ENCODE assay signal across 8 cellular contexts in the genomic region with DNA sequence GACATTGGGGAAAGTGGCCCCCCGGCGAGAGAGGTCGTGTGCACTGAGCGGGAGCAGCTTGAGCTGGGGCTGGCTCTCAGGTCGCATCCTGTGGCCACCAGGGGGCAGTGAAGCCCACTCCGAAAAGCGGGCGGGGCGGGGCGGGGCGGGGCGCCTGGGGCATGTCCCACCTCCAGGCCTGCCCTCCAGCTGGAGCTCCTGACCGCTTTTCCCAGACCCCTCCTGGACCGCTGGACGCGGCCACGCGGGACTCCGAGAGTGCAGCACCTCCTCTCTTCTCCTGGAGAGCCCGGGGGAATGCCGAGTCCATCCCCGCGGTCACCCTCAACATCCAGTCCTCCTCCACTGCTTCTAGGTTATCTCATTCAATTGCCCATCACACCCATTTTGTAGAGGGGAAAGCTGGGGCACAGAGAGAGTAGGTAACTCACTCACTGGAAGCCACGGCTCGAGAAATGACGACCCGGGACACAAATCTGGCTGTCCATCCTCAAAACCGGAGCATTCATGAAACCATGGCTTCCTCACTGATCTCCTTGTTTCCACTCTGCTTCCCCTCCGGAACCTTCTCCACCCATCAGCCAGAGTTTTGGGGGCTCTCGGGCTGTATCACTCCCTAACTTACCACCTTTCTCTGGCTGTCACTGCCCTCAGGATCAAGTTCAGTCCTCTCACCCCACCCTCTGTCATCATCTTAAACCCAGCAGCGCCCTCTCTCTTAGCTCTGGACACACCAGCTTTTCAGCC. TPM values are rescaled to one million over a fixed set of nuclear protein-coding genes. Genes with fewer than 3 reads are reported as not detected.
A peak's percentile ranks its signal among the peaks of the same experiment; 100 is the strongest.
DNase-seq lines count a peak whose midpoint lies in the region; ATAC-seq and TF ChIP-seq lines count a peak whose summit lies in the region.

No MANE protein-coding gene starts in this region.

- peak; percentile 83 for ATAC-seq in GM18511 (IDR thresholded peaks at IDR 0.05; ENCODE audit: unreplicated experiment)
- ATAC-seq in HG03196 (IDR thresholded peaks at IDR 0.05; ENCODE audit: unreplicated experiment), result peak; percentile 70
- ATAC-seq in lung (ENCODE audit: insufficient read depth, low FRiP score), result peak; percentile 69

- H3K4me3 ChIP-seq in ectodermal cell (ENCODE audit: insufficient read depth, low read depth, low read length) (no peak overlapping the region), lung (no peak overlapping the region)

- H3K9me3 Mint-ChIP-seq in activated CD4-positive, alpha-beta memory T cell treated with anti-CD3 and anti-CD28 coated beads, Interleukin-2, amount 10 ng/mL, durations not matched to agents 7 days and 5 days, result no peaks in the 10 kb centered on the region

- no peaks in the 10 kb centered on the region for H3K9me3 ChIP-seq in ectodermal cell (ENCODE audit: control insufficient read depth, low read length)
- no peaks in the 10 kb centered on the region for H3K9me3 ChIP-seq in lung (ENCODE audit: control insufficient read depth in 2 of 2, insufficient read depth in 1 of 2, low read length in 1 of 2)

- H3K36me3 ChIP-seq in ectodermal cell (ENCODE audit: control insufficient read depth, insufficient read depth, low read length) (peaks cover 5% of the 10 kb centered on the region), lung (ENCODE audit: control insufficient read depth in 2 of 2, insufficient read depth in 2 of 2, low read length in 2 of 2) (peaks cover 0 to 13% of the 10 kb centered on the region in 2 donors)

- peak; percentile 71 for DNase-seq in 8988T
- DNase-seq in NCI-H69 (lab: John Stamatoyannopoulos, UW), result peak; percentile 87
- DNase-seq in activated CD4-positive, alpha-beta memory T cell treated with anti-CD3 and anti-CD28 coated beads, Interleukin-2, amount 10 ng/mL, durations not matched to agents 7 days and 5 days, result peak; percentile 81
- peak; percentile 79 for DNase-seq in lung (ENCODE audit: low spot score)
- peak; percentile 53 to 71 (median 58) for DNase-seq in stimulated activated CD4-positive, alpha-beta T cell treated with anti-CD3 and anti-CD28 coated beads, TNF-alpha, amount 100 ng/mL, for 24 hours (ENCODE audit: low read depth in 3 of 3)

- peak overlapping the region; percentile 69 for H3K4me3 Mint-ChIP-seq in activated CD4-positive, alpha-beta memory T cell treated with anti-CD3 and anti-CD28 coated beads, Interleukin-2, amount 10 ng/mL, durations not matched to agents 7 days and 5 days

- CTCF ChIA-PET in activated CD4-positive, alpha-beta memory T cell treated with anti-CD3 and anti-CD28 coated beads, Interleukin-2, amount 10 ng/mL, durations not matched to agents 7 days and 5 days (lab: Charles Lee), result interaction anchor here (0.8 to 10.5 kb wide), 28 partner anchors 8 to 185 kb away, joined by 3 to 609 read pairs (median 8); a partner anchor contains a TSS

- H3K27me3 Mint-ChIP-seq in activated CD4-positive, alpha-beta memory T cell treated with anti-CD3 and anti-CD28 coated beads, Interleukin-2, amount 10 ng/mL, durations not matched to agents 7 days and 5 days, result no peaks in the 10 kb centered on the region

- POLR2A ChIA-PET in activated CD4-positive, alpha-beta memory T cell treated with anti-CD3 and anti-CD28 coated beads, Interleukin-2, amount 10 ng/mL, durations not matched to agents 7 days and 5 days (lab: Charles Lee), result interaction anchor here (0.7 to 7.1 kb wide), 16 partner anchors 12 to 152 kb away, joined by 3 to 213 read pairs (median 6); a partner anchor contains a TSS

- 12% methylated on average over 31 of the region's 31 CpGs for WGBS in ectodermal cell, 2 experiments
- WGBS in lung, 2 donors, result 7% methylated on average over 25 to 31 of the region's 31 CpGs

- peak; percentile 58 for TF ChIP-seq CTCF in lung (IDR thresholded peaks at IDR 0.05; ENCODE audit: control extremely low read depth, extremely low read depth)

- peaks cover 55% of the 10 kb centered on the region for H3K4me1 Mint-ChIP-seq in activated CD4-positive, alpha-beta memory T cell treated with anti-CD3 and anti-CD28 coated beads, Interleukin-2, amount 10 ng/mL, durations not matched to agents 7 days and 5 days

- peaks cover 10% of the 10 kb centered on the region for H3K4me1 ChIP-seq in ectodermal cell (ENCODE audit: control insufficient read depth, insufficient read depth, low read length)
- peaks cover 5 to 22% of the 10 kb centered on the region in 2 donors for H3K4me1 ChIP-seq in lung (ENCODE audit: control insufficient read depth in 2 of 2, insufficient read depth in 2 of 2, low read length in 2 of 2)

- peak overlapping the region; percentile 80 for H3K27ac Mint-ChIP-seq in activated CD4-positive, alpha-beta memory T cell treated with anti-CD3 and anti-CD28 coated beads, Interleukin-2, amount 10 ng/mL, durations not matched to agents 7 days and 5 days

- peaks cover 25% of the 10 kb centered on the region for H3K36me3 Mint-ChIP-seq in activated CD4-positive, alpha-beta memory T cell treated with anti-CD3 and anti-CD28 coated beads, Interleukin-2, amount 10 ng/mL, durations not matched to agents 7 days and 5 days (ENCODE audit: low read depth)

- H3K27ac ChIP-seq in ectodermal cell (ENCODE audit: insufficient read depth, low read depth, low read length, poor library complexity, severe bottlenecking) (peak overlapping the region; percentile 26), lung (ENCODE audit: low read depth in 1 of 2, low read length in 1 of 2) (peak overlapping the region; percentile 71 to 74)

- H3K27me3 ChIP-seq in ectodermal cell (ENCODE audit: control insufficient read depth, insufficient read depth, low read length, poor library complexity, severe bottlenecking) (no peaks in the 10 kb centered on the region), lung (ENCODE audit: control insufficient read depth, insufficient read depth) (no peaks in the 10 kb centered on the region)

RNA-seq across cellular contexts. Expression of a gene that starts 24.1 kb away (rescaled TPM):
- total RNA-seq in activated CD4-positive, alpha-beta memory T cell treated with anti-CD3 and anti-CD28 coated beads, Interleukin-2, amount 10 ng/mL, durations not matched to agents 7 days and 5 days, result not detected
- polyA plus RNA-seq in ectodermal cell (2013, experiment 1 of 4), result not detected
- polyA plus RNA-seq in ectodermal cell (2013, experiment 2 of 4), result not detected
- polyA plus RNA-seq in ectodermal cell (2013, experiment 3 of 4), result not detected
- not detected for polyA plus RNA-seq in ectodermal cell (2013, experiment 4 of 4)
- 10 to 100 TPM; 14.4 to 18.8 TPM for total RNA-seq in lung
- polyA plus RNA-seq in lung, result 10 to 100 TPM; 21.0 to 51.8 TPM

RNA-seq across cellular contexts. Expression of a gene that starts 56.7 kb away (rescaled TPM):
- total RNA-seq in activated CD4-positive, alpha-beta memory T cell treated with anti-CD3 and anti-CD28 coated beads, Interleukin-2, amount 10 ng/mL, durations not matched to agents 7 days and 5 days, result under 1 TPM; 0.48 to 0.58 TPM
- 131 TPM for polyA plus RNA-seq in ectodermal cell (2013, experiment 1 of 4)
- polyA plus RNA-seq in ectodermal cell (2013, experiment 2 of 4), result 104 TPM
- polyA plus RNA-seq in ectodermal cell (2013, experiment 3 of 4), result 135 TPM
- 152 TPM for polyA plus RNA-seq in ectodermal cell (2013, experiment 4 of 4)
- total RNA-seq in lung, result 100 to 1,000 TPM; 251 to 389 TPM
- polyA plus RNA-seq in lung, result 100 to 1,000 TPM; 299 to 824 TPM

Comparison
In these comparisons a context has a peak if more than half of its experiments do, and no peak if none do; other contexts are left out.
1. RNA of a gene that starts 24.1 kb away (total RNA-seq): 14.4 to 18.8 TPM in lung; not detected in activated CD4-positive, alpha-beta memory T cell treated with anti-CD3 and anti-CD28 coated beads, Interleukin-2, amount 10 ng/mL, durations not matched to agents 7 days and 5 days; every median in the first group is over 10 times any median in the second.
2. RNA of a gene that starts 56.7 kb away (total RNA-seq): 251 to 389 TPM in lung; 0.48 to 0.58 TPM in activated CD4-positive, alpha-beta memory T cell treated with anti-CD3 and anti-CD28 coated beads, Interleukin-2, amount 10 ng/mL, durations not matched to agents 7 days and 5 days; every median in the first group is over 100 times any median in the second.
3. Peak in every context shown above with its lines, with median percentiles within 50 percentile points of each other: DNase-seq and ATAC-seq.